In genomic region chr17:79993390-79994221, GRCh38 we compare ENCODE assay signal across 8 cellular contexts. TPM values are rescaled to one million over a fixed set of nuclear protein-coding genes. Genes with fewer than 3 reads are reported as not detected.
DNase-seq lines count a peak whose midpoint lies in the region; ATAC-seq and TF ChIP-seq lines count a peak whose summit lies in the region.

No MANE protein-coding gene starts in this region.

- H3K27me3 ChIP-seq in foreskin keratinocyte, result no peaks in the 10 kb centered on the region

- DNase-seq in NCI-H2196 (lab: John Stamatoyannopoulos, UW; ENCODE audit: unreplicated experiment) (peak; percentile 91), foreskin keratinocyte (peak; percentile 43 to 72), renal cortical epithelial cell (ENCODE audit: low read depth) (peak; percentile 83), NCI-H2081 (lab: John Stamatoyannopoulos, UW) (no peak)
- DNase-seq in activated CD8-positive, alpha-beta memory T cell treated with anti-CD3 and anti-CD28 coated beads for 24 hours, result peak; percentile 77

- H3K4me1 ChIP-seq in foreskin keratinocyte, result peaks cover 8% of the 10 kb centered on the region

- peak; percentile 32 for ATAC-seq in GM18861 (IDR thresholded peaks at IDR 0.05; ENCODE audit: unreplicated experiment)
- ATAC-seq in foreskin keratinocyte, result peak; percentile 85
- ATAC-seq in HG03442 (IDR thresholded peaks at IDR 0.05; ENCODE audit: unreplicated experiment), result no peak
- no peak for ATAC-seq in HG02840 (IDR thresholded peaks at IDR 0.05; ENCODE audit: low FRiP score, unreplicated experiment)

- TF ChIP-seq CTCF in foreskin keratinocyte (conservative IDR thresholded peaks at IDR 0.05), result no peak

- no peak overlapping the region for H3K27ac ChIP-seq in foreskin keratinocyte

RNA-seq across cellular contexts. Expression of gene TBC1D16, which starts 42.1 kb away (rescaled TPM):
- total RNA-seq in foreskin keratinocyte (19.3 and 22.4 TPM in 2 replicates), renal cortical epithelial cell (30.4 and 257 TPM in 2 replicates)
- 5.5 and 5.9 TPM in 2 replicates for polyA plus RNA-seq in foreskin keratinocyte

RNA-seq across cellular contexts. Expression of gene CCDC40, which starts 42.8 kb away (rescaled TPM):
- total RNA-seq in foreskin keratinocyte (1.3 and 2.1 TPM in 2 replicates), renal cortical epithelial cell (1.4 and 23.4 TPM in 2 replicates)
- polyA plus RNA-seq in foreskin keratinocyte, result 0.52 and 1.0 TPM in 2 replicates

Comparison
In these comparisons a context has a peak if more than half of its experiments do, and no peak if none do; other contexts are left out.
1. ATAC-seq: peak in GM18861 (single experiment) and foreskin keratinocyte (single experiment); none in HG03442 (single experiment) and HG02840 (single experiment).
2. DNase-seq: peak in NCI-H2196 (single experiment), activated CD8-positive, alpha-beta memory T cell treated with anti-CD3 and anti-CD28 coated beads for 24 hours (single experiment), foreskin keratinocyte (2 of 2) and renal cortical epithelial cell (single experiment); none in NCI-H2081 (0 of 2).